ENCODE assay signal across 8 cellular contexts in genomic region chr19:38337360-38337653, GRCh38. TPM values are rescaled to one million over a fixed set of nuclear protein-coding genes. Genes with fewer than 3 reads are reported as not detected.
DNase-seq lines count a peak whose midpoint lies in the region; ATAC-seq and TF ChIP-seq lines count a peak whose summit lies in the region.

No MANE protein-coding gene starts in this region.

- no peaks in the 10 kb centered on the region for H4K20me1 ChIP-seq in neural progenitor cell (ENCODE audit: low read depth)

- H3K4me1 Mint-ChIP-seq in neural progenitor cell, result peaks cover 16% of the 10 kb centered on the region

- ATAC-seq in GM18861 (IDR thresholded peaks at IDR 0.05; ENCODE audit: unreplicated experiment) (no peak), GM19023 (IDR thresholded peaks at IDR 0.05; ENCODE audit: unreplicated experiment) (no peak)

- no peak overlapping the region for H3K27ac Mint-ChIP-seq in neural progenitor cell

- H3K9me3 Mint-ChIP-seq in neural progenitor cell, result no peaks in the 10 kb centered on the region

- in situ Hi-C loops in GM13977 (cut with MboI; ENCODE audit: low pct_unique_long_range_greater_than_20kb, low sequenced_read_pairs, unreplicated experiment), result loop anchor here (25.0 kb wide), 1 partner anchor 425 kb away; the partner anchor contains the start of genes SIPA1L3 and WDR87

- H3K27ac ChIP-seq in C4-2B (peak overlapping the region; percentile 66), coronary artery (peak overlapping the region in 1 of 2 donors; percentile 100), neural progenitor cell (no peak overlapping the region)

- peaks cover 8% of the 10 kb centered on the region for H3K4me1 ChIP-seq in neural progenitor cell

- TF ChIP-seq CTCF in C4-2B (conservative IDR thresholded peaks at IDR 0.05) (no peak), LNCaP clone FGC (IDR thresholded peaks at IDR 0.05; ENCODE audit: control insufficient read depth, extremely low read depth, insufficient read depth) (no peak), coronary artery (IDR thresholded peaks at IDR 0.05) (no peak), neural progenitor cell (IDR thresholded peaks at IDR 0.05) (no peak), GM13977 (IDR thresholded peaks at IDR 0.05; ENCODE audit: extremely low read depth, insufficient read depth, missing control alignments) (no peak)

- no peaks in the 10 kb centered on the region for H3K79me2 ChIP-seq in neural progenitor cell (ENCODE audit: low read depth)

- H3K4me3 ChIP-seq in LNCaP clone FGC (ENCODE audit: low read depth, low read length) (peak overlapping the region; percentile 87), coronary artery (peak overlapping the region; percentile 69), neural progenitor cell (peak overlapping the region; percentile 67)

- no peaks in the 10 kb centered on the region for H3K36me3 ChIP-seq in neural progenitor cell

- peak overlapping the region; percentile 82 for H3K4me2 ChIP-seq in neural progenitor cell

- no peaks in the 10 kb centered on the region for H3K27me3 ChIP-seq in neural progenitor cell

- no peak overlapping the region for H2AFZ ChIP-seq in neural progenitor cell (replicated peaks)

- peaks cover 3% of the 10 kb centered on the region for H3K27me3 Mint-ChIP-seq in neural progenitor cell (ENCODE audit: insufficient read depth, low read depth)

- no peak overlapping the region for H3K9ac ChIP-seq in neural progenitor cell

- no peaks in the 10 kb centered on the region for H3K36me3 Mint-ChIP-seq in neural progenitor cell

- peak overlapping the region; percentile 88 for H3K4me3 Mint-ChIP-seq in neural progenitor cell

- no peak for DNase-seq in LNCaP clone FGC (ENCODE audit: low read depth)
- DNase-seq in coronary artery (ENCODE audit: low spot score), result no peak
- DNase-seq in neural progenitor cell (ENCODE audit: low spot score), result no peak
- DNase-seq in GM13977 (ENCODE audit: low spot score), result no peak
- DNase-seq in activated effector memory CD4-positive, alpha-beta T cell treated with Interleukin-2 at 50 U/mL for 16 hours, result no peak

- no peaks in the 10 kb centered on the region for H3K9me3 ChIP-seq in neural progenitor cell (ENCODE audit: low read depth)

- peaks cover 35% of the 10 kb centered on the region for H3F3A ChIP-seq in neural progenitor cell (ENCODE audit: low read depth)

RNA-seq across cellular contexts. Expression of gene CATSPERG, which starts 1.7 kb away (rescaled TPM):
- 1.4 and 5.5 TPM in 2 replicates for total RNA-seq in neural progenitor cell (ENCODE audit: low replicate concordance)

RNA-seq across cellular contexts. Expression of gene KCNK6, which starts 17.7 kb away (rescaled TPM):
- 0.92 and 2.5 TPM in 2 replicates for total RNA-seq in neural progenitor cell (ENCODE audit: low replicate concordance)

RNA-seq across cellular contexts. Expression of gene YIF1B, which starts 21.6 kb away (rescaled TPM):
- total RNA-seq in neural progenitor cell (ENCODE audit: low replicate concordance), result 38.1 and 92.9 TPM in 2 replicates

RNA-seq across cellular contexts. Expression of gene C19orf33, which starts 33.3 kb away (rescaled TPM):
- total RNA-seq in neural progenitor cell (ENCODE audit: low replicate concordance), result not detected in 2 replicates

RNA-seq across cellular contexts. Expression of gene PSMD8, which starts 37.1 kb away (rescaled TPM):
- total RNA-seq in neural progenitor cell (ENCODE audit: low replicate concordance), result 119 and 196 TPM in 2 replicates
